In the genomic region with DNA sequence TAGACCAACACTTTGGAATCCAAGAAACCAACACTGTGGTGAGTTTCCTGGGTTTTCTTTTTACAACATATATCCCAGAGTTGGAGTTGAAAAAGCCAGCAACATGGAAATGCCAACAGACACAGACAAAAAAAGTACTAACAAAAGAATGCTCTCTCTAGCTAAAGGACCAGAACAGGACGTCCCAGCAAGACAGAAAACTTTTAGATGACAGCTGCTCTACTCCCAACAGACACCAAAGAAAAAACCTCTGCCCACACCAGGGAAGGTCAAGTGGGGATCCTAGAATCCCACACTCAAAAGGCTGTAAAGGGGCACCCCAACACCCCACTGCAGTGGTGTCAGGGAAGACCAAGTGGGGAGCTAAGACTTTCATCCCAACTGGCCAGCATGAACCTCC, we compare ENCODE assay signal across 1 cellular context.
TF ChIP-seq lines count a peak whose summit lies in the region.

No MANE protein-coding gene starts in this region.

TF ChIP-seq in WTC11, 78 proteins besides CTCF, POLR2A, EP300 and RAD21 (continued from another document):
- TF ChIP-seq ZNF281 (CRISPR knock-in tag; IDR thresholded peaks at IDR 0.05), result no peak
- no peak for TF ChIP-seq IRF2 (CRISPR knock-in tag; IDR thresholded peaks at IDR 0.05; ENCODE audit: borderline replicate concordance, low read depth)
- TF ChIP-seq, protein P1, sequence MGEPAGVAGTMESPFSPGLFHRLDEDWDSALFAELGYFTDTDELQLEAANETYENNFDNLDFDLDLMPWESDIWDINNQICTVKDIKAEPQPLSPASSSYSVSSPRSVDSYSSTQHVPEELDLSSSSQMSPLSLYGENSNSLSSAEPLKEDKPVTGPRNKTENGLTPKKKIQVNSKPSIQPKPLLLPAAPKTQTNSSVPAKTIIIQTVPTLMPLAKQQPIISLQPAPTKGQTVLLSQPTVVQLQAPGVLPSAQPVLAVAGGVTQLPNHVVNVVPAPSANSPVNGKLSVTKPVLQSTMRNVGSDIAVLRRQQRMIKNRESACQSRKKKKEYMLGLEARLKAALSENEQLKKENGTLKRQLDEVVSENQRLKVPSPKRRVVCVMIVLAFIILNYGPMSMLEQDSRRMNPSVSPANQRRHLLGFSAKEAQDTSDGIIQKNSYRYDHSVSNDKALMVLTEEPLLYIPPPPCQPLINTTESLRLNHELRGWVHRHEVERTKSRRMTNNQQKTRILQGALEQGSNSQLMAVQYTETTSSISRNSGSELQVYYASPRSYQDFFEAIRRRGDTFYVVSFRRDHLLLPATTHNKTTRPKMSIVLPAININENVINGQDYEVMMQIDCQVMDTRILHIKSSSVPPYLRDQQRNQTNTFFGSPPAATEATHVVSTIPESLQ (CRISPR knock-in tag; IDR thresholded peaks at IDR 0.05), result no peak
- TF ChIP-seq, protein P2, sequence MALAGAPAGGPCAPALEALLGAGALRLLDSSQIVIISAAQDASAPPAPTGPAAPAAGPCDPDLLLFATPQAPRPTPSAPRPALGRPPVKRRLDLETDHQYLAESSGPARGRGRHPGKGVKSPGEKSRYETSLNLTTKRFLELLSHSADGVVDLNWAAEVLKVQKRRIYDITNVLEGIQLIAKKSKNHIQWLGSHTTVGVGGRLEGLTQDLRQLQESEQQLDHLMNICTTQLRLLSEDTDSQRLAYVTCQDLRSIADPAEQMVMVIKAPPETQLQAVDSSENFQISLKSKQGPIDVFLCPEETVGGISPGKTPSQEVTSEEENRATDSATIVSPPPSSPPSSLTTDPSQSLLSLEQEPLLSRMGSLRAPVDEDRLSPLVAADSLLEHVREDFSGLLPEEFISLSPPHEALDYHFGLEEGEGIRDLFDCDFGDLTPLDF (CRISPR knock-in tag; IDR thresholded peaks at IDR 0.05), result no peak
- TF ChIP-seq JAZF1 (CRISPR knock-in tag; IDR thresholded peaks at IDR 0.05), result no peak
- TF ChIP-seq AFF4 (CRISPR knock-in tag; IDR thresholded peaks at IDR 0.05; ENCODE audit: borderline replicate concordance), result no peak
TF ChIP-seq in WTC11: peak in this region for 0.
